In genomic region chr10:77836299-77836820, GRCh38 we compare ENCODE assay signal across 8 cellular contexts.
DNase-seq lines count a peak whose midpoint lies in the region; ATAC-seq, FAIRE-seq and TF ChIP-seq lines count a peak whose summit lies in the region.

No MANE protein-coding gene starts in this region.

- H3K9me3 Mint-ChIP-seq in CD4-positive, CD25-positive, alpha-beta regulatory T cell, result no peaks in the 10 kb centered on the region
- no peaks in the 10 kb centered on the region for H3K9me3 Mint-ChIP-seq in immature natural killer cell

- H3K27me3 ChIP-seq in CD4-positive, CD25-positive, alpha-beta regulatory T cell (ENCODE audit: control insufficient read depth, insufficient read depth, low read length), result no peaks in the 10 kb centered on the region

- ATAC-seq in CD4-positive, CD25-positive, alpha-beta regulatory T cell (ENCODE audit: low read depth in 2 of 2), result peak; percentile 71 to 80
- ATAC-seq in HG02759 (IDR thresholded peaks at IDR 0.05; ENCODE audit: unreplicated experiment), result peak; percentile 52

- no peaks in the 10 kb centered on the region for H3K9me3 ChIP-seq in CD4-positive, CD25-positive, alpha-beta regulatory T cell (ENCODE audit: control insufficient read depth in 2 of 2, low read length in 2 of 2)

- peak overlapping the region; percentile 14 to 77 (median 70) for H3K4me3 Mint-ChIP-seq in CD4-positive, CD25-positive, alpha-beta regulatory T cell
- H3K4me3 Mint-ChIP-seq in immature natural killer cell, result peak overlapping the region; percentile 53 to 81 (median 73)

- TF ChIP-seq POLR2A in H54 (IDR thresholded peaks at IDR 0.05; ENCODE audit: low read depth, low read length), result no peak

- peak overlapping the region; percentile 80 to 92 (median 84) for H3K27ac Mint-ChIP-seq in CD4-positive, CD25-positive, alpha-beta regulatory T cell
- H3K27ac Mint-ChIP-seq in immature natural killer cell, result peak overlapping the region; percentile 90 to 97 (median 96)

- peak overlapping the region; percentile 79 for H3K27ac ChIP-seq in CD4-positive, CD25-positive, alpha-beta regulatory T cell (ENCODE audit: insufficient read depth, low read length, poor library complexity, severe bottlenecking)

- H3K27me3 Mint-ChIP-seq in CD4-positive, CD25-positive, alpha-beta regulatory T cell, result no peaks in the 10 kb centered on the region
- peaks cover 0 to 3% (median 3%) of the 10 kb centered on the region in 3 donors for H3K27me3 Mint-ChIP-seq in immature natural killer cell (ENCODE audit: low read depth in 3 of 3)

- DNase-seq in CD4-positive, CD25-positive, alpha-beta regulatory T cell, result peak; percentile 52 to 88 (median 69)
- DNase-seq in activated naive CD4-positive, alpha-beta T cell treated with Interleukin-2 at 50 U/mL for 16 hours, result peak; percentile 71
- DNase-seq in immature natural killer cell, result peak; percentile 78 to 85 (median 79)
- peak; percentile 32 to 53 for DNase-seq in stimulated activated CD4-positive, alpha-beta T cell treated with anti-CD3 and anti-CD28 coated beads, Interleukin-4, amount 100 ng/mL, for 4 hours
- DNase-seq in H54 (ENCODE audit: insufficient read length, low spot score), result no peak
- no peak for DNase-seq in HTR-8/SVneo (ENCODE audit: insufficient read length, low spot score)

- H3K4me1 ChIP-seq in CD4-positive, CD25-positive, alpha-beta regulatory T cell (ENCODE audit: control insufficient read depth, insufficient read depth, low read length, poor library complexity, severe bottlenecking), result peaks cover 24% of the 10 kb centered on the region

- no peaks in the 10 kb centered on the region for H3K36me3 Mint-ChIP-seq in CD4-positive, CD25-positive, alpha-beta regulatory T cell
- peaks cover 12 to 31% (median 17%) of the 10 kb centered on the region in 3 donors for H3K36me3 Mint-ChIP-seq in immature natural killer cell

- no peak for FAIRE-seq in H54 (lab: Jason Lieb, UNC)
- FAIRE-seq in HTR-8/SVneo (lab: Jason Lieb, UNC), result no peak

- H3K36me3 ChIP-seq in CD4-positive, CD25-positive, alpha-beta regulatory T cell (ENCODE audit: control insufficient read depth, insufficient read depth, low read length), result no peaks in the 10 kb centered on the region

- peaks cover 0 to 40% (median 12%) of the 10 kb centered on the region in 4 donors for H3K4me1 Mint-ChIP-seq in CD4-positive, CD25-positive, alpha-beta regulatory T cell
- H3K4me1 Mint-ChIP-seq in immature natural killer cell, result peaks cover 30 to 36% of the 10 kb centered on the region in 2 donors

- peak overlapping the region; percentile 48 for H3K4me3 ChIP-seq in CD4-positive, CD25-positive, alpha-beta regulatory T cell (ENCODE audit: low read depth, low read length)

TF ChIP-seq in PFSK-1, 5 proteins besides CTCF, POLR2A, EP300 and RAD21:
- TF ChIP-seq REST (IDR thresholded peaks at IDR 0.05; ENCODE audit: insufficient read depth in 1 of 2, low read depth in 2 of 2, low read length in 2 of 2) (no peak), POLR2AphosphoS5 (IDR thresholded peaks at IDR 0.05; ENCODE audit: low read depth, low read length) (no peak), TAF1 (IDR thresholded peaks at IDR 0.05; ENCODE audit: borderline replicate concordance, insufficient read depth, low read length) (no peak), FOXP2 (optimal IDR thresholded peaks at IDR 0.05; ENCODE audit: borderline replicate concordance, extremely low read depth, extremely low read length, insufficient read depth) (peak; percentile 22), SIN3A (IDR thresholded peaks at IDR 0.05; ENCODE audit: borderline replicate concordance, insufficient read depth, low read length) (no peak)
TF ChIP-seq in PFSK-1: peak in this region for 1.

Comparison
In these comparisons a context has a peak if more than half of its experiments do, and no peak if none do; other contexts are left out.
1. DNase-seq: peak in CD4-positive, CD25-positive, alpha-beta regulatory T cell (3 of 3), activated naive CD4-positive, alpha-beta T cell treated with Interleukin-2 at 50 U/mL for 16 hours (single experiment), immature natural killer cell (3 of 3) and stimulated activated CD4-positive, alpha-beta T cell treated with anti-CD3 and anti-CD28 coated beads, Interleukin-4, amount 100 ng/mL, for 4 hours (2 of 2); none in H54 (single experiment) and HTR-8/SVneo (single experiment).